ENCODE assay signal across 1 cellular context in genomic region chr14:102050625-102051024, GRCh38.
TF ChIP-seq lines count a peak whose summit lies in the region.

No MANE protein-coding gene starts in this region.

TF ChIP-seq in GM23338, 12 proteins besides CTCF, POLR2A, EP300 and RAD21 (continued from another document):
- TF ChIP-seq ETS1 (IDR thresholded peaks at IDR 0.05) (no peak), EZH2 (IDR thresholded peaks at IDR 0.05; ENCODE audit: low read depth, unreplicated experiment) (no peak), POLR2AphosphoS5 (IDR thresholded peaks at IDR 0.05; ENCODE audit: low read depth) (no peak), ZNF114 (CRISPR knock-in tag; IDR thresholded peaks at IDR 0.05) (no peak), EZH2phosphoT487 (IDR thresholded peaks at IDR 0.05; ENCODE audit: unreplicated experiment) (no peak), ZNF331 (CRISPR knock-in tag; IDR thresholded peaks at IDR 0.05; ENCODE audit: low read depth) (no peak), NANOG (IDR thresholded peaks at IDR 0.05; ENCODE audit: borderline replicate concordance) (no peak), JUNB (IDR thresholded peaks at IDR 0.05; ENCODE audit: unreplicated experiment) (no peak), REST (IDR thresholded peaks at IDR 0.05; ENCODE audit: unreplicated experiment) (no peak), CREB1 (CRISPR knock-in tag; IDR thresholded peaks at IDR 0.05; ENCODE audit: low read depth) (no peak)
TF ChIP-seq in GM23338: peak in this region for 0.
